Comparison of ENCODE assay signal across 20 cellular contexts in genomic region chr7:43761382-43761781, GRCh38.
"Had no signal": no experiment of that assay in that cellular context is flagged by ENCODE, and none has a peak within 500 bp of the region (broad histone marks: within the 10 kb centered on the region; RNA-seq: fewer than 3 reads in every experiment).

No MANE protein-coding gene starts in this region.

- H3K4me3 ChIP-seq: heart left ventricle, spleen, tibial artery, upper lobe of left lung, uterus had no signal

- H3K36me3 ChIP-seq: heart left ventricle, spleen, tibial artery, upper lobe of left lung, uterus had no signal

- H3K27me3 ChIP-seq: heart left ventricle, spleen, tibial artery, upper lobe of left lung, uterus had no signal

- H3K9me3 ChIP-seq: heart left ventricle, spleen, tibial artery, upper lobe of left lung, uterus had no signal

- ATAC-seq: heart left ventricle; left lobe of liver; natural killer cell; sciatic nerve; stimulated activated memory B cell treated with anti-CD40 and anti-IgM and Interleukin-4, amounts not matched to agents 10 μg/mL and 1 μg/mL and 100 μg/mL, for 72 hours had no signal

- DNase-seq: endodermal cell; heart left ventricle; hippocampal formation; natural killer cell; posterior cingulate gyrus; spleen; stimulated activated CD4-positive, alpha-beta T cell treated with anti-CD3 and anti-CD28 coated beads, Interleukin-15, amount 100 ng/mL, for 24 hours; stimulated activated CD4-positive, alpha-beta T cell treated with anti-CD3 and anti-CD28 coated beads, Interleukin-1b, Interleukin-23, amount 100 ng/mL, for 48 hours; stimulated activated CD4-positive, alpha-beta T cell treated with anti-CD3 and anti-CD28 coated beads, Interleukin-4, amount 100 ng/mL, for 24 hours; tibial artery; uterus had no signal

- H3K27ac Mint-ChIP-seq: endodermal cell; memory B cell; mesothelial cell of epicardium; stimulated activated memory B cell treated with anti-CD40 and anti-IgM and Interleukin-4, amounts not matched to agents 10 μg/mL and 1 μg/mL and 100 μg/mL, for 72 hours; stimulated activated naive CD8-positive, alpha-beta T cell treated with anti-CD3 and anti-CD28 coated beads, Interleukin-15, Interleukin-2, amounts not matched to agents 100 ng/mL and 50 ng/mL, for 24 hours had no signal

- H3K36me3 Mint-ChIP-seq: memory B cell; mesothelial cell of epicardium; natural killer cell; stimulated activated memory B cell treated with anti-CD40 and anti-IgM and Interleukin-4, amounts not matched to agents 10 μg/mL and 1 μg/mL and 100 μg/mL, for 72 hours had no signal

- H3K27me3 Mint-ChIP-seq: memory B cell; stimulated activated memory B cell treated with anti-CD40 and anti-IgM and Interleukin-4, amounts not matched to agents 10 μg/mL and 1 μg/mL and 100 μg/mL, for 72 hours had no signal

- H3K27ac ChIP-seq: tibial artery, uterus had no signal

- H3K4me3 Mint-ChIP-seq: endodermal cell; memory B cell; mesothelial cell of epicardium; neural crest cell; stimulated activated memory B cell treated with anti-CD40 and anti-IgM and Interleukin-4, amounts not matched to agents 10 μg/mL and 1 μg/mL and 100 μg/mL, for 72 hours; stimulated activated naive CD8-positive, alpha-beta T cell treated with anti-CD3 and anti-CD28 coated beads, Interleukin-15, Interleukin-2, amounts not matched to agents 100 ng/mL and 50 ng/mL, for 24 hours had no signal

- H3K9me3 Mint-ChIP-seq: dendritic cell treated with granulocyte-macrophage colony-stimulating factor and Interleukin-4, amounts not matched to agents 40 ng/mL and 50 ng/mL, for 4 days; endodermal cell; memory B cell; mesothelial cell of epicardium; natural killer cell; neural crest cell; stimulated activated memory B cell treated with anti-CD40 and anti-IgM and Interleukin-4, amounts not matched to agents 10 μg/mL and 1 μg/mL and 100 μg/mL, for 72 hours; stimulated activated naive CD8-positive, alpha-beta T cell treated with anti-CD3 and anti-CD28 coated beads, Interleukin-15, Interleukin-2, amounts not matched to agents 100 ng/mL and 50 ng/mL, for 24 hours had no signal
